ENCODE assay signal across 9 cellular contexts in the genomic region with DNA sequence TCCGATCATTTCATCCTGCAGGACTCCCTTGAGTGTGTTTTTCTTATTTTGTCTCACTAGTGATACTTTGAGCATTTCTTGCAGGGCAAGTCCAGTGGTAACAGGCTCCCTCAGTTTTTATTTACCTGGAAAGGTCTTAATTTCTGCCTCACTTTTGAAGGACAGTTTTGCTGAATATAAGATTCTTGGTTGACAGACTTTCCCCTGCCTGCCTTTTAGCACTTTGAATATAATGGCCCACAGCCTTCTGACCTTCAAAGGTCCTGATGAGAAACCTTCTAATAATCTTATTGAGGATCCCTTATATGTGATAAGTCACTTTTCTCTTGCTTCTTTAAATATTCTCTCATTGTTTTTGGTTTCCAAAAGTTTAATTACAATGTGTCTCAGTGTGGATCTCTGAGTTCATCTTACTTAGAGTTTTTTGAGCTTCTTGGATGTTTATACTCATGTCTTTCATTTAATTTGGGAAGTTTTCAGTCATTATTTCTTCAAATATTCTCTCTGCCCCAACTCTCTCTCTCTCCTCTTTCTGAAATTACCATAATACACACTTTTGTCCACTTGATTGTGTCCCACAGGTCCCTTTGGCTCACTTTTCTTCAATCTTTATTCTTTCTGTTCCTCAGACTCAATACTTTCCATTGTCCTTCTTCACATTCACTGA. TPM values are rescaled to one million over a fixed set of nuclear protein-coding genes. Genes with fewer than 3 reads are reported as not detected.
"Had no signal": no experiment of that assay in that cellular context is flagged by ENCODE, and none has a peak within 500 bp of the region (broad histone marks: within the 10 kb centered on the region; RNA-seq: fewer than 3 reads in every experiment).

No MANE protein-coding gene starts in this region.

- ATAC-seq: GM23338 had no signal

- H3K4me3 Mint-ChIP-seq: GM23338, H9, HFFc6 had no signal

- H3K27ac Mint-ChIP-seq: GM23338, H9, HFFc6, IgD-negative memory B cell had no signal

- H3K4me3 ChIP-seq: GM23338 had no signal

- DNase-seq: H9, HCEC 1CT, HFFc6, KBM-7 had no signal

- H3K9ac ChIP-seq: KMS-11 had no signal

- H3K4me1 Mint-ChIP-seq: GM23338, H9 had no signal

- H3K27ac ChIP-seq: KMS-11 had no signal

RNA-seq across cellular contexts. Expression of gene TMEM202, which starts 39.7 kb away (rescaled TPM):
- total RNA-seq: GM23338, H1, H9, HFFc6, HT-29 had no signal
